Comparison of ENCODE assay signal across 1 cellular context in the genomic region with DNA sequence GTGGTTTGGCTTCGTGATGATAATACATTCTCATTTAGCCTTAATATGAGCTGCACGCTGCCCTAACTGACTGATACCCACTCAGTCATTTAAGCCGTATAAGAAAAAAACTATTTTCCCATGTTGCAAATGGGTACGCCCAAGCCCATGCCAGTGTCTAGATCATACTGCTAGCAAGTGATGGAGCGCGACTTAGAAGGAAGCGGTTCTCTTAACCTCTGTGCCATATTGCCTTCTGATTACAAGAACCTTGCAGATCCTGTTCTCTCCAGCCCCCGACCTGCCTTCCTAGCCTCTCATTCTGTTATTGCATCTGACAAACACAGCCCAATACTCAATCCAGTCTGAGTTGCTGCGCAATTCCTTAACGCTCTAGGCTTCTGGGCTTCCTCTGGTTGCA.
TF ChIP-seq lines count a peak whose summit lies in the region.

No MANE protein-coding gene starts in this region.

TF ChIP-seq in WTC11, 78 proteins besides CTCF, POLR2A, EP300 and RAD21 (continued from another document):
- TF ChIP-seq ZNF281 (CRISPR knock-in tag; IDR thresholded peaks at IDR 0.05) (no peak), ZNF423 (CRISPR knock-in tag; IDR thresholded peaks at IDR 0.05) (no peak), ETV6 (CRISPR knock-in tag; IDR thresholded peaks at IDR 0.05) (no peak), FOXK1 (CRISPR knock-in tag; IDR thresholded peaks at IDR 0.05) (no peak), USF1 (CRISPR knock-in tag; IDR thresholded peaks at IDR 0.05) (no peak)
- TF ChIP-seq, protein P1, sequence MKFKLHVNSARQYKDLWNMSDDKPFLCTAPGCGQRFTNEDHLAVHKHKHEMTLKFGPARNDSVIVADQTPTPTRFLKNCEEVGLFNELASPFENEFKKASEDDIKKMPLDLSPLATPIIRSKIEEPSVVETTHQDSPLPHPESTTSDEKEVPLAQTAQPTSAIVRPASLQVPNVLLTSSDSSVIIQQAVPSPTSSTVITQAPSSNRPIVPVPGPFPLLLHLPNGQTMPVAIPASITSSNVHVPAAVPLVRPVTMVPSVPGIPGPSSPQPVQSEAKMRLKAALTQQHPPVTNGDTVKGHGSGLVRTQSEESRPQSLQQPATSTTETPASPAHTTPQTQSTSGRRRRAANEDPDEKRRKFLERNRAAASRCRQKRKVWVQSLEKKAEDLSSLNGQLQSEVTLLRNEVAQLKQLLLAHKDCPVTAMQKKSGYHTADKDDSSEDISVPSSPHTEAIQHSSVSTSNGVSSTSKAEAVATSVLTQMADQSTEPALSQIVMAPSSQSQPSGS (CRISPR knock-in tag; IDR thresholded peaks at IDR 0.05; ENCODE audit: borderline replicate concordance, low read depth): no peak
- TF ChIP-seq, protein P2, sequence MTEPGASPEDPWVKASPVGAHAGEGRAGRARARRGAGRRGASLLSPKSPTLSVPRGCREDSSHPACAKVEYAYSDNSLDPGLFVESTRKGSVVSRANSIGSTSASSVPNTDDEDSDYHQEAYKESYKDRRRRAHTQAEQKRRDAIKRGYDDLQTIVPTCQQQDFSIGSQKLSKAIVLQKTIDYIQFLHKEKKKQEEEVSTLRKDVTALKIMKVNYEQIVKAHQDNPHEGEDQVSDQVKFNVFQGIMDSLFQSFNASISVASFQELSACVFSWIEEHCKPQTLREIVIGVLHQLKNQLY (CRISPR knock-in tag; IDR thresholded peaks at IDR 0.05): no peak
- TF ChIP-seq, protein P3, sequence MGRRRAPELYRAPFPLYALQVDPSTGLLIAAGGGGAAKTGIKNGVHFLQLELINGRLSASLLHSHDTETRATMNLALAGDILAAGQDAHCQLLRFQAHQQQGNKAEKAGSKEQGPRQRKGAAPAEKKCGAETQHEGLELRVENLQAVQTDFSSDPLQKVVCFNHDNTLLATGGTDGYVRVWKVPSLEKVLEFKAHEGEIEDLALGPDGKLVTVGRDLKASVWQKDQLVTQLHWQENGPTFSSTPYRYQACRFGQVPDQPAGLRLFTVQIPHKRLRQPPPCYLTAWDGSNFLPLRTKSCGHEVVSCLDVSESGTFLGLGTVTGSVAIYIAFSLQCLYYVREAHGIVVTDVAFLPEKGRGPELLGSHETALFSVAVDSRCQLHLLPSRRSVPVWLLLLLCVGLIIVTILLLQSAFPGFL (CRISPR knock-in tag; IDR thresholded peaks at IDR 0.05; ENCODE audit: borderline replicate concordance): no peak
